In genomic region chr2:181805228-181806038, GRCh38 we compare ENCODE assay signal across 8 cellular contexts.
A peak's percentile ranks its signal among the peaks of the same experiment; 100 is the strongest.
DNase-seq lines count a peak whose midpoint lies in the region; ATAC-seq, FAIRE-seq and TF ChIP-seq lines count a peak whose summit lies in the region.

No MANE protein-coding gene starts in this region.

- H4K8ac ChIP-seq in trophoblast cell (ENCODE audit: low read depth, low read length), result peak overlapping the region; percentile 76

- H4K12ac ChIP-seq in trophoblast cell (ENCODE audit: low read depth, low read length), result no peak overlapping the region

- H3K4me3 ChIP-seq in NB4 (ENCODE audit: low read depth, low read length), result no peak overlapping the region
- H3K4me3 ChIP-seq in trophoblast cell (ENCODE audit: low read depth, low read length), result no peak overlapping the region
- H3K4me3 ChIP-seq in gastrocnemius medialis, result no peak overlapping the region
- H3K4me3 ChIP-seq in kidney (ENCODE audit: low read length in 2 of 2), result no peak overlapping the region

- peak overlapping the region; percentile 2 for H3K18ac ChIP-seq in trophoblast cell (ENCODE audit: low read length)

- H3K4me1 ChIP-seq in trophoblast cell (ENCODE audit: control insufficient read depth in 1 of 2, insufficient read depth in 2 of 2, low read length in 2 of 2), result peaks cover 11 to 14% of the 10 kb centered on the region in 2 experiments
- peaks cover 0 to 4% of the 10 kb centered on the region in 2 donors for H3K4me1 ChIP-seq in gastrocnemius medialis
- peaks cover 0 to 4% of the 10 kb centered on the region in 2 donors for H3K4me1 ChIP-seq in kidney (ENCODE audit: control insufficient read depth in 1 of 2, insufficient read depth in 1 of 2, low read depth in 1 of 2, low read length in 2 of 2)

- no peak overlapping the region for H3K23ac ChIP-seq in trophoblast cell (ENCODE audit: low read length)

- in situ Hi-C loops in gastrocnemius medialis (cut with MboI; ENCODE audit: low sequenced_read_pairs in 4 of 4), result no loop called here

- peak overlapping the region; percentile 3 for H2AK5ac ChIP-seq in trophoblast cell (ENCODE audit: low read length)

- peak overlapping the region; percentile 91 for H4K91ac ChIP-seq in trophoblast cell (ENCODE audit: low read depth, low read length)

- H3K4ac ChIP-seq in trophoblast cell (ENCODE audit: low read depth, low read length), result peak overlapping the region; percentile 28

- H3K4me3 Mint-ChIP-seq in chondrocyte (ENCODE audit: unreplicated experiment), result no peak overlapping the region

- no peak overlapping the region for H2AFZ ChIP-seq in trophoblast cell (ENCODE audit: insufficient read depth, low read length, poor library complexity)

- H3K79me1 ChIP-seq in trophoblast cell (ENCODE audit: low read length), result peaks cover 17% of the 10 kb centered on the region

- H3K36me3 Mint-ChIP-seq in chondrocyte (ENCODE audit: low read depth), result peaks cover 3% of the 10 kb centered on the region

- peaks cover 3% of the 10 kb centered on the region for H3K79me2 ChIP-seq in trophoblast cell (ENCODE audit: control insufficient read depth, insufficient read depth, low read length, poor library complexity)

- peaks cover 14% of the 10 kb centered on the region for H3K9me3 Mint-ChIP-seq in chondrocyte (ENCODE audit: low read depth)

- TF ChIP-seq POLR2A in NB4 (IDR thresholded peaks at IDR 0.05; ENCODE audit: extremely low read depth, insufficient read length) (no peak), gastrocnemius medialis (IDR thresholded peaks at IDR 0.05) (no peak)

- peaks cover 21% of the 10 kb centered on the region for H3K4me1 Mint-ChIP-seq in chondrocyte (ENCODE audit: low read depth)

- H3K27me3 Mint-ChIP-seq in chondrocyte (ENCODE audit: low read depth), result no peaks in the 10 kb centered on the region

- no CpG with 5 or more reads among the region's 3 CpGs for WGBS in trophoblast cell (ENCODE audit: extremely low coverage, insufficient coverage, insufficient read length)

- intact Hi-C loops in gastrocnemius medialis (cut with DNase I; ENCODE audit: low total_unique reads) (no loop called here), kidney (cut with DNase I) (no loop called here)

- H3K36me3 ChIP-seq in trophoblast cell (ENCODE audit: control insufficient read depth in 1 of 2, insufficient read depth in 2 of 2, low read length in 2 of 2), result no peaks in the 10 kb centered on the region
- no peaks in the 10 kb centered on the region for H3K36me3 ChIP-seq in gastrocnemius medialis
- no peaks in the 10 kb centered on the region for H3K36me3 ChIP-seq in kidney (ENCODE audit: control insufficient read depth in 1 of 2, insufficient read depth in 2 of 2, low read length in 2 of 2)

- H3K9ac ChIP-seq in trophoblast cell (ENCODE audit: low read length), result no peak overlapping the region
- H3K9ac ChIP-seq in kidney (ENCODE audit: low read length in 2 of 2), result no peak overlapping the region

- H3K14ac ChIP-seq in trophoblast cell (ENCODE audit: low read length), result peak overlapping the region; percentile 63

- H3K27me3 ChIP-seq in trophoblast cell (ENCODE audit: insufficient read depth, low read length) (no peaks in the 10 kb centered on the region), gastrocnemius medialis (no peaks in the 10 kb centered on the region)

- H3K9me3 ChIP-seq in trophoblast cell (ENCODE audit: insufficient read depth, low read depth, low read length) (peaks cover 1% of the 10 kb centered on the region), gastrocnemius medialis (no peaks in the 10 kb centered on the region), kidney (ENCODE audit: control insufficient read depth in 1 of 2, low read length in 2 of 2) (no peaks in the 10 kb centered on the region)

- no peak overlapping the region for H3K4me2 ChIP-seq in trophoblast cell (ENCODE audit: low read length)

- no peak for ATAC-seq in gastrocnemius medialis
- ATAC-seq in HG02623 (IDR thresholded peaks at IDR 0.05; ENCODE audit: unreplicated experiment), result no peak

- TF ChIP-seq CTCF in NB4 (IDR thresholded peaks at IDR 0.05; ENCODE audit: low read depth, low read length) (no peak), chondrocyte (IDR thresholded peaks at IDR 0.05) (no peak), gastrocnemius medialis (IDR thresholded peaks at IDR 0.05 in 4 of 5, conservative IDR thresholded peaks at IDR 0.05 in 1 of 5) (no peak), kidney (IDR thresholded peaks at IDR 0.05; ENCODE audit: borderline replicate concordance, extremely low read depth, insufficient read depth) (no peak)

- FAIRE-seq in kidney (lab: Jason Lieb, UNC), result no peak

- peak overlapping the region; percentile 97 for H2BK12ac ChIP-seq in trophoblast cell (ENCODE audit: low read length)

- peak overlapping the region; percentile 83 for H3K27ac Mint-ChIP-seq in chondrocyte (ENCODE audit: unreplicated experiment)

- peak overlapping the region; percentile 75 for H2BK5ac ChIP-seq in trophoblast cell (ENCODE audit: low read depth, low read length, poor library complexity)

- peak; percentile 93 for DNase-seq in GM04503 (ENCODE audit: low read depth)
- DNase-seq in NB4 (ENCODE audit: low read depth), result peak; percentile 83
- no peak for DNase-seq in chondrocyte (ENCODE audit: low spot score)
- no peak for DNase-seq in trophoblast cell
- no peak for DNase-seq in gastrocnemius medialis
- DNase-seq in kidney, result no peak
- no peak for DNase-seq in DMS 273 (lab: John Stamatoyannopoulos, UW; ENCODE audit: unreplicated experiment)

- H2BK120ac ChIP-seq in trophoblast cell (ENCODE audit: insufficient read depth, low read length, poor library complexity), result peak overlapping the region; percentile 90

- H3K27ac ChIP-seq in trophoblast cell (ENCODE audit: low read depth, low read length) (peak overlapping the region; percentile 76), gastrocnemius medialis (no peak overlapping the region), kidney (ENCODE audit: low read depth in 2 of 2, low read length in 2 of 2) (no peak overlapping the region)

Comparison
In these comparisons a context has a peak if more than half of its experiments do, and no peak if none do; other contexts are left out.
1. DNase-seq: peak in GM04503 (single experiment) and NB4 (single experiment); none in chondrocyte (single experiment), trophoblast cell (0 of 2), gastrocnemius medialis (0 of 2), kidney (single experiment) and DMS 273 (single experiment).